15 cellular contexts compared by ENCODE assay signal in genomic region chr17:17073627-17074521, GRCh38. TPM values are rescaled to one million over a fixed set of nuclear protein-coding genes. Genes with fewer than 3 reads are reported as not detected.
DNase-seq lines count a peak whose midpoint lies in the region; ATAC-seq, FAIRE-seq and TF ChIP-seq lines count a peak whose summit lies in the region.
"Had no signal": no experiment of that assay in that cellular context is flagged by ENCODE, and none has a peak within 500 bp of the region (broad histone marks: within the 10 kb centered on the region; RNA-seq: fewer than 3 reads in every experiment).

No MANE protein-coding gene starts in this region.

- no peak for TF ChIP-seq POLR2A in GM12892 (IDR thresholded peaks at IDR 0.05; ENCODE audit: low read depth, low read length)

- H3K79me2 ChIP-seq in astrocyte (ENCODE audit: insufficient read depth, low read length): peaks cover 100% of the 10 kb centered on the region
- H3K79me2 ChIP-seq in SK-N-SH (ENCODE audit: insufficient read depth): peaks cover 100% of the 10 kb centered on the region

- peaks cover 52% of the 10 kb centered on the region for H3K4me1 Mint-ChIP-seq in astrocyte (ENCODE audit: low read depth, unreplicated experiment)
- peaks cover 78% of the 10 kb centered on the region for H3K4me1 Mint-ChIP-seq in stimulated activated effector memory CD8-positive, alpha-beta T cell treated with anti-CD3 and anti-CD28 coated beads, Interleukin-12 subunit alpha, Interleukin-12 subunit beta, amount 100 ng/mL, for 72 hours

- H3K9ac ChIP-seq in astrocyte (ENCODE audit: low read length): no peak overlapping the region
- H3K9ac ChIP-seq in SK-N-SH: no peak overlapping the region

- no peak for FAIRE-seq in astrocyte (lab: Jason Lieb, UNC)
- no peak for FAIRE-seq in GM12892 (lab: Jason Lieb, UNC)

- H3K27ac Mint-ChIP-seq in astrocyte (ENCODE audit: unreplicated experiment): peak overlapping the region; percentile 15
- H3K27ac Mint-ChIP-seq in stimulated activated effector memory CD8-positive, alpha-beta T cell treated with anti-CD3 and anti-CD28 coated beads, Interleukin-12 subunit alpha, Interleukin-12 subunit beta, amount 100 ng/mL, for 72 hours: peak overlapping the region; percentile 21

- peaks cover 12 to 61% of the 10 kb centered on the region in 2 experiments for H3K36me3 ChIP-seq in HEK293 (ENCODE audit: control insufficient read depth in 2 of 2, insufficient read depth in 1 of 2, low read length in 2 of 2)
- H3K36me3 ChIP-seq in astrocyte (ENCODE audit: insufficient read depth, low read length): peaks cover 20% of the 10 kb centered on the region
- H3K36me3 ChIP-seq in SK-N-SH (replicated peaks in 1 of 2; ENCODE audit: control insufficient read depth in 1 of 2, insufficient read depth in 2 of 2, low read length in 1 of 2): peaks cover 20 to 37% of the 10 kb centered on the region in 2 experiments

- no peak for TF ChIP-seq RAD21 in SK-N-SH (IDR thresholded peaks at IDR 0.05; ENCODE audit: low read length)

- no peak overlapping the region for H3K4me3 ChIP-seq in HEK293 (ENCODE audit: low read depth, low read length)
- H3K4me3 ChIP-seq in astrocyte (ENCODE audit: insufficient read depth, low read depth, low read length): no peak overlapping the region
- H3K4me3 ChIP-seq in SK-N-SH (ENCODE audit: low read depth in 2 of 2, low read length in 1 of 2): no peak overlapping the region

- H4K20me1 ChIP-seq in astrocyte (ENCODE audit: insufficient read depth, low read length): peaks cover 100% of the 10 kb centered on the region
- peaks cover 92% of the 10 kb centered on the region for H4K20me1 ChIP-seq in SK-N-SH (ENCODE audit: insufficient read depth)

- H3K36me3 Mint-ChIP-seq in astrocyte (ENCODE audit: low read depth, unreplicated experiment): peaks cover 28% of the 10 kb centered on the region
- peaks cover 44% of the 10 kb centered on the region for H3K36me3 Mint-ChIP-seq in stimulated activated effector memory CD8-positive, alpha-beta T cell treated with anti-CD3 and anti-CD28 coated beads, Interleukin-12 subunit alpha, Interleukin-12 subunit beta, amount 100 ng/mL, for 72 hours

- H3K27me3 Mint-ChIP-seq in astrocyte (ENCODE audit: low read depth, unreplicated experiment): no peaks in the 10 kb centered on the region
- H3K27me3 Mint-ChIP-seq: activated naive CD8-positive, alpha-beta T cell had no signal

- 92% methylated on average over 10 of the region's 13 CpGs for WGBS in SK-N-SH (ENCODE audit: low lambda C conversion rate)

- ATAC-seq in left cardiac atrium (peak in 1 of 2 donors; percentile 55), GM19035 (IDR thresholded peaks at IDR 0.05; ENCODE audit: unreplicated experiment) (no peak)
- ATAC-seq in stimulated activated effector memory CD8-positive, alpha-beta T cell treated with anti-CD3 and anti-CD28 coated beads, Interleukin-12 subunit alpha, Interleukin-12 subunit beta, amount 100 ng/mL, for 72 hours: peak; percentile 36

- POLR2A ChIA-PET in HEK293 (lab: Yijun Ruan, JAX): interaction anchor here (0.5 kb wide), 1 partner anchor 75 kb away, joined by 3 read pairs; no protein-coding TSS in a partner anchor
- POLR2A ChIA-PET in SK-N-SH (lab: Yijun Ruan, JAX): no interaction called here

- TF ChIP-seq CTCF in HEK293 (tag by site-specific recombination; IDR thresholded peaks at IDR 0.05): no peak
- no peak for TF ChIP-seq CTCF in astrocyte (IDR thresholded peaks at IDR 0.05; ENCODE audit: insufficient read depth, low read depth, low read length)
- TF ChIP-seq CTCF in SK-N-SH (IDR thresholded peaks at IDR 0.05): no peak

- H3K4me3 Mint-ChIP-seq in astrocyte (ENCODE audit: unreplicated experiment): no peak overlapping the region
- no peak overlapping the region for H3K4me3 Mint-ChIP-seq in stimulated activated effector memory CD8-positive, alpha-beta T cell treated with anti-CD3 and anti-CD28 coated beads, Interleukin-12 subunit alpha, Interleukin-12 subunit beta, amount 100 ng/mL, for 72 hours
- H3K4me3 Mint-ChIP-seq: activated naive CD8-positive, alpha-beta T cell had no signal

- CTCF ChIA-PET in HEK293 (lab: Yijun Ruan, JAX) (interaction anchor here (0.7 kb wide), 1 partner anchor 9 kb away, joined by 3 read pairs; no protein-coding TSS in a partner anchor), SK-N-SH (lab: Yijun Ruan, JAX) (interaction anchor here (1.2 kb wide), 2 partner anchors 11 to 61 kb away, joined by 3 read pairs; no protein-coding TSS in a partner anchor)

- no peak overlapping the region for H2AFZ ChIP-seq in astrocyte (ENCODE audit: low read depth, low read length)
- no peak overlapping the region for H2AFZ ChIP-seq in SK-N-SH (ENCODE audit: low read depth)

- no peaks in the 10 kb centered on the region for H3K27me3 ChIP-seq in astrocyte (ENCODE audit: insufficient read depth, low read length)
- H3K27me3 ChIP-seq in SK-N-SH (ENCODE audit: insufficient read depth): no peaks in the 10 kb centered on the region

- H3K4me1 ChIP-seq in HEK293 (ENCODE audit: control insufficient read depth, insufficient read depth, low read length): peaks cover 10% of the 10 kb centered on the region
- peaks cover 29% of the 10 kb centered on the region for H3K4me1 ChIP-seq in astrocyte (ENCODE audit: insufficient read depth, low read length)
- peaks cover 0 to 48% of the 10 kb centered on the region in 2 experiments; a peak in 2 of 4 replicates for H3K4me1 ChIP-seq in SK-N-SH (ENCODE audit: control insufficient read depth in 1 of 2, insufficient read depth in 2 of 2, low read depth in 1 of 2, low read length in 1 of 2)

- H3F3A ChIP-seq in SK-N-SH (replicated peaks; ENCODE audit: insufficient read depth): peaks cover 3% of the 10 kb centered on the region

- H3K27ac ChIP-seq in HEK293 (ENCODE audit: extremely low read depth, low read depth, low read length): no peak overlapping the region
- H3K27ac ChIP-seq in astrocyte (ENCODE audit: low read depth, low read length): peak overlapping the region; percentile 18
- peak overlapping the region in 1 of 2 experiments; percentile 34; a peak in 1 of 4 replicates for H3K27ac ChIP-seq in SK-N-SH (ENCODE audit: low read depth in 2 of 2, low read length in 1 of 2)

- H3K9me3 Mint-ChIP-seq in astrocyte (ENCODE audit: unreplicated experiment): peaks cover 1% of the 10 kb centered on the region
- no peaks in the 10 kb centered on the region for H3K9me3 Mint-ChIP-seq in stimulated activated effector memory CD8-positive, alpha-beta T cell treated with anti-CD3 and anti-CD28 coated beads, Interleukin-12 subunit alpha, Interleukin-12 subunit beta, amount 100 ng/mL, for 72 hours

- no peaks in the 10 kb centered on the region for H3K9me3 ChIP-seq in HEK293 (ENCODE audit: control insufficient read depth, insufficient read depth, low read depth, low read length)
- no peaks in the 10 kb centered on the region for H3K9me3 ChIP-seq in astrocyte (ENCODE audit: insufficient read depth, low read depth, low read length)
- H3K9me3 ChIP-seq in SK-N-SH: no peaks in the 10 kb centered on the region

- intact Hi-C loops in left cardiac atrium (cut with DNase I): no loop called here

- peak; percentile 45 for DNase-seq in astrocyte (ENCODE audit: low read depth)
- peak; percentile 42 for DNase-seq in left cardiac atrium
- DNase-seq in stimulated activated effector memory CD8-positive, alpha-beta T cell treated with anti-CD3 and anti-CD28 coated beads, Interleukin-12 subunit alpha, Interleukin-12 subunit beta, amount 100 ng/mL, for 72 hours (ENCODE audit: low spot score in 2 of 2): no peak
- DNase-seq in SK-N-SH: no peak
- DNase-seq in GM12892 (ENCODE audit: insufficient read length): no peak
- no peak for DNase-seq in HPDE6-E6E7 (ENCODE audit: extremely low spot score)
- DNase-seq: DMS 273 treated with DMSO at 0.1 percent for 48 hours; effector CD8-positive, alpha-beta T cell; hypothalamus; KBM-7; NCI-H2081 treated with DMSO at 0.1 percent for 48 hours; T-helper 2 cell had no signal

- peak overlapping the region; percentile 52 for H3K4me2 ChIP-seq in astrocyte (ENCODE audit: low read length)
- no peak overlapping the region for H3K4me2 ChIP-seq in SK-N-SH

- no peaks in the 10 kb centered on the region for H3K9me2 ChIP-seq in SK-N-SH

- no peak for TF ChIP-seq EP300 in SK-N-SH (IDR thresholded peaks at IDR 0.05; ENCODE audit: borderline replicate concordance in 1 of 2, low read depth in 1 of 2, low read length in 1 of 2)

TF ChIP-seq in HEK293, 187 proteins besides CTCF, POLR2A, EP300 and RAD21:
- TF ChIP-seq KLF1 (tag by site-specific recombination; IDR thresholded peaks at IDR 0.05) (peak; percentile 13; the same call in 1 of the 2 replicates), HOXC10 (CRISPR knock-in tag; IDR thresholded peaks at IDR 0.05) (no peak)

TF ChIP-seq in SK-N-SH, 30 proteins besides CTCF, POLR2A, EP300 and RAD21 (continues in another document):
- no peak for TF ChIP-seq ELF1 (IDR thresholded peaks at IDR 0.05)
- no peak for TF ChIP-seq SMC3 (IDR thresholded peaks at IDR 0.05; ENCODE audit: low read depth, low read length)
- no peak for TF ChIP-seq TEAD4 (IDR thresholded peaks at IDR 0.05; ENCODE audit: borderline replicate concordance, insufficient read depth)
- TF ChIP-seq TCF12 (IDR thresholded peaks at IDR 0.05): no peak
- no peak for TF ChIP-seq USF1 (IDR thresholded peaks at IDR 0.05; ENCODE audit: borderline replicate concordance, low read depth)

RNA-seq across cellular contexts. Expression of gene MPRIP, which starts 31.6 kb away (rescaled TPM):
- total RNA-seq in astrocyte (163 and 176 TPM in 2 replicates), left cardiac atrium (100 to 1,000 TPM; 247 to 329 TPM)
- 64.4 and 69.8 TPM in 2 replicates for polyA plus RNA-seq in SK-N-SH (2012; rRNA removed)
- polyA plus RNA-seq in SK-N-SH (2012; cell fraction: cytosol; rRNA removed): 48.5 and 56.7 TPM in 2 replicates
- polyA plus RNA-seq in SK-N-SH (2012; cell fraction: nucleus; rRNA removed): 85.3 and 87.9 TPM in 2 replicates
- 53.9 TPM for polyA plus RNA-seq in GM12892 (2012; ENCODE audit: missing spikeins)

Comparison
In these comparisons a context has a peak if more than half of its experiments do, and no peak if none do; other contexts are left out.
1. DNase-seq: peak in astrocyte (single experiment) and left cardiac atrium (single experiment); none in stimulated activated effector memory CD8-positive, alpha-beta T cell treated with anti-CD3 and anti-CD28 coated beads, Interleukin-12 subunit alpha, Interleukin-12 subunit beta, amount 100 ng/mL, for 72 hours (0 of 2), SK-N-SH (single experiment), GM12892 (single experiment) and HPDE6-E6E7 (single experiment).